1 cellular context compared by ENCODE assay signal in the genomic region with DNA sequence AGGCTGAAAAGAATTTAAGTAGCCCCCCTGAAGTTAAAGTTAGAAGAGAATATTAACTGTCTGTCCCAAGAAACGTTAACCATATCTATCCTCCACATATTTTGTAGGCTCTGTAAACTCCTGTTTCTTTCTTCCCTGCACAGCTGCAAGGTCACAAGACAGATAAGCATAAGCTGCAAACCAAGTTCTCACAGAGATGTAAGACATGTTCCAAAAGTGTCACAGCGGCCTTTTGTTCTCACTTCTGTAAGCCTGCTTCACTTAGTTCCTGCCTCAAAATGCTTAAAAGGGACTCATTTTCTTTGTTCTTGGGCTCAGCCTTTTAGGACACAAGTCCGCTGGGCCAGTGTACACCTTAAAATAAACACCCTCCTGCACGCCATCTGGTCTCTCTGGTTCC.
TF ChIP-seq lines count a peak whose summit lies in the region.

No MANE protein-coding gene starts in this region.

TF ChIP-seq in K562, 482 proteins besides CTCF, POLR2A, EP300 and RAD21 (continues in another document):
- TF ChIP-seq GATAD2A (IDR thresholded peaks at IDR 0.05) (no peak), C11orf30 (IDR thresholded peaks at IDR 0.05; ENCODE audit: low read depth) (no peak), PML (IDR thresholded peaks at IDR 0.05; ENCODE audit: low read length) (peak; percentile 65; the same call in 1 of the 2 replicates), NFIX (CRISPR knock-in tag; IDR thresholded peaks at IDR 0.05; ENCODE audit: low read depth) (no peak), SNRNP70 (optimal IDR thresholded peaks at IDR 0.05; ENCODE audit: low read depth, low read length) (no peak), ZNF695 (CRISPR knock-in tag; IDR thresholded peaks at IDR 0.05) (no peak), NFRKB (IDR thresholded peaks at IDR 0.05; ENCODE audit: low read depth) (0 out of 2 replicates have a peak, but pooled peaks have one; percentile 2), ZNF445 (CRISPR knock-in tag; IDR thresholded peaks at IDR 0.05; ENCODE audit: low read depth) (no peak), ELF2 (CRISPR knock-in tag; IDR thresholded peaks at IDR 0.05) (no peak), RNF2 (IDR thresholded peaks at IDR 0.05) (peak; percentile 63; the same call in 1 of the 2 replicates), SMARCA4 (IDR thresholded peaks at IDR 0.05) (peak; percentile 61), SRSF7 (optimal IDR thresholded peaks at IDR 0.05; ENCODE audit: low read depth, low read length) (no peak), STAT5A (IDR thresholded peaks at IDR 0.05; ENCODE audit: borderline replicate concordance, low read length) (peak; percentile 70), ZBTB11 (CRISPR knock-in tag; IDR thresholded peaks at IDR 0.05) (0 out of 6 replicates have a peak, but pooled peaks of 1 of the 3 experiments have one; percentile 5), TEAD4 (IDR thresholded peaks at IDR 0.05; ENCODE audit: low read length) (peak; percentile 75), TEAD4 (CRISPR knock-in tag; IDR thresholded peaks at IDR 0.05; ENCODE audit: borderline replicate concordance) (no peak), ZNF408 (CRISPR knock-in tag; IDR thresholded peaks at IDR 0.05; ENCODE audit: low read depth) (no peak), ZNF511 (CRISPR knock-in tag; IDR thresholded peaks at IDR 0.05) (no peak), ARID2 (IDR thresholded peaks at IDR 0.05) (no peak), JUND (IDR thresholded peaks at IDR 0.05; ENCODE audit: borderline replicate concordance, low read depth, low read length) (no peak), JUND (tag; IDR thresholded peaks at IDR 0.05; ENCODE audit: borderline replicate concordance, low read depth, low read length) (no peak; the same call in 2 of the 3 replicates), SNIP1 (IDR thresholded peaks at IDR 0.05; ENCODE audit: low read depth) (no peak), NR2C2 (CRISPR knock-in tag; IDR thresholded peaks at IDR 0.05) (no peak), NR2C2 (tag; IDR thresholded peaks at IDR 0.05) (peak; percentile 39; the same call in 1 of the 2 replicates), ZNF217 (CRISPR knock-in tag; IDR thresholded peaks at IDR 0.05) (no peak), PRMT5 (CRISPR knock-in tag; IDR thresholded peaks at IDR 0.05) (no peak), FOXJ2 (tag; IDR thresholded peaks at IDR 0.05) (0 out of 2 replicates have a peak, but pooled peaks have one; percentile 54), CBFA2T2 (conservative IDR thresholded peaks at IDR 0.05) (peak; percentile 80), IFI16 (CRISPR knock-in tag; IDR thresholded peaks at IDR 0.05) (no peak), CSDE1 (IDR thresholded peaks at IDR 0.05) (no peak), ZBTB34 (CRISPR knock-in tag; IDR thresholded peaks at IDR 0.05) (no peak), MTA2 (IDR thresholded peaks at IDR 0.05; ENCODE audit: low read depth) (peak; percentile 75; the same call in 1 of the 2 replicates), CBFB (CRISPR knock-in tag; IDR thresholded peaks at IDR 0.05) (no peak), PHB2 (IDR thresholded peaks at IDR 0.05; ENCODE audit: low read depth) (no peak), FOXM1 (IDR thresholded peaks at IDR 0.05; ENCODE audit: low read depth) (peak; percentile 23; the same call in 1 of the 2 replicates), FOXM1 (CRISPR knock-in tag; IDR thresholded peaks at IDR 0.05; ENCODE audit: low read depth) (no peak), ILK (tag; IDR thresholded peaks at IDR 0.05; ENCODE audit: borderline replicate concordance, low read depth) (no peak), POLR3G (IDR thresholded peaks at IDR 0.05; ENCODE audit: extremely low read depth, insufficient read length, insufficient replicate concordance) (no peak), ILF3 (IDR thresholded peaks at IDR 0.05; ENCODE audit: borderline replicate concordance) (no peak), EP400 (IDR thresholded peaks at IDR 0.05) (no peak), BMI1 (IDR thresholded peaks at IDR 0.05; ENCODE audit: low read length) (no peak), ZNF124 (CRISPR knock-in tag; IDR thresholded peaks at IDR 0.05) (no peak), ZNF175 (CRISPR knock-in tag; IDR thresholded peaks at IDR 0.05; ENCODE audit: low read depth) (no peak)
- TF ChIP-seq, protein P1, sequence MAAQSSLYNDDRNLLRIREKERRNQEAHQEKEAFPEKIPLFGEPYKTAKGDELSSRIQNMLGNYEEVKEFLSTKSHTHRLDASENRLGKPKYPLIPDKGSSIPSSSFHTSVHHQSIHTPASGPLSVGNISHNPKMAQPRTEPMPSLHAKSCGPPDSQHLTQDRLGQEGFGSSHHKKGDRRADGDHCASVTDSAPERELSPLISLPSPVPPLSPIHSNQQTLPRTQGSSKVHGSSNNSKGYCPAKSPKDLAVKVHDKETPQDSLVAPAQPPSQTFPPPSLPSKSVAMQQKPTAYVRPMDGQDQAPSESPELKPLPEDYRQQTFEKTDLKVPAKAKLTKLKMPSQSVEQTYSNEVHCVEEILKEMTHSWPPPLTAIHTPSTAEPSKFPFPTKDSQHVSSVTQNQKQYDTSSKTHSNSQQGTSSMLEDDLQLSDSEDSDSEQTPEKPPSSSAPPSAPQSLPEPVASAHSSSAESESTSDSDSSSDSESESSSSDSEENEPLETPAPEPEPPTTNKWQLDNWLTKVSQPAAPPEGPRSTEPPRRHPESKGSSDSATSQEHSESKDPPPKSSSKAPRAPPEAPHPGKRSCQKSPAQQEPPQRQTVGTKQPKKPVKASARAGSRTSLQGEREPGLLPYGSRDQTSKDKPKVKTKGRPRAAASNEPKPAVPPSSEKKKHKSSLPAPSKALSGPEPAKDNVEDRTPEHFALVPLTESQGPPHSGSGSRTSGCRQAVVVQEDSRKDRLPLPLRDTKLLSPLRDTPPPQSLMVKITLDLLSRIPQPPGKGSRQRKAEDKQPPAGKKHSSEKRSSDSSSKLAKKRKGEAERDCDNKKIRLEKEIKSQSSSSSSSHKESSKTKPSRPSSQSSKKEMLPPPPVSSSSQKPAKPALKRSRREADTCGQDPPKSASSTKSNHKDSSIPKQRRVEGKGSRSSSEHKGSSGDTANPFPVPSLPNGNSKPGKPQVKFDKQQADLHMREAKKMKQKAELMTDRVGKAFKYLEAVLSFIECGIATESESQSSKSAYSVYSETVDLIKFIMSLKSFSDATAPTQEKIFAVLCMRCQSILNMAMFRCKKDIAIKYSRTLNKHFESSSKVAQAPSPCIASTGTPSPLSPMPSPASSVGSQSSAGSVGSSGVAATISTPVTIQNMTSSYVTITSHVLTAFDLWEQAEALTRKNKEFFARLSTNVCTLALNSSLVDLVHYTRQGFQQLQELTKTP (IDR thresholded peaks at IDR 0.05; ENCODE audit: low read depth in 1 of 2, partially characterized antibody in 2 of 2), result no peak
- TF ChIP-seq, protein P2, sequence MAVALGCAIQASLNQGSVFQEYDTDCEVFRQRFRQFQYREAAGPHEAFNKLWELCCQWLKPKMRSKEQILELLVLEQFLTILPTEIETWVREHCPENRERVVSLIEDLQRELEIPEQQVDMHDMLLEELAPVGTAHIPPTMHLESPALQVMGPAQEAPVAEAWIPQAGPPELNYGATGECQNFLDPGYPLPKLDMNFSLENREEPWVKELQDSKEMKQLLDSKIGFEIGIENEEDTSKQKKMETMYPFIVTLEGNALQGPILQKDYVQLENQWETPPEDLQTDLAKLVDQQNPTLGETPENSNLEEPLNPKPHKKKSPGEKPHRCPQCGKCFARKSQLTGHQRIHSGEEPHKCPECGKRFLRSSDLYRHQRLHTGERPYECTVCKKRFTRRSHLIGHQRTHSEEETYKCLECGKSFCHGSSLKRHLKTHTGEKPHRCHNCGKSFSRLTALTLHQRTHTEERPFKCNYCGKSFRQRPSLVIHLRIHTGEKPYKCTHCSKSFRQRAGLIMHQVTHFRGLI (CRISPR knock-in tag; IDR thresholded peaks at IDR 0.05), result no peak
- TF ChIP-seq, protein P3, sequence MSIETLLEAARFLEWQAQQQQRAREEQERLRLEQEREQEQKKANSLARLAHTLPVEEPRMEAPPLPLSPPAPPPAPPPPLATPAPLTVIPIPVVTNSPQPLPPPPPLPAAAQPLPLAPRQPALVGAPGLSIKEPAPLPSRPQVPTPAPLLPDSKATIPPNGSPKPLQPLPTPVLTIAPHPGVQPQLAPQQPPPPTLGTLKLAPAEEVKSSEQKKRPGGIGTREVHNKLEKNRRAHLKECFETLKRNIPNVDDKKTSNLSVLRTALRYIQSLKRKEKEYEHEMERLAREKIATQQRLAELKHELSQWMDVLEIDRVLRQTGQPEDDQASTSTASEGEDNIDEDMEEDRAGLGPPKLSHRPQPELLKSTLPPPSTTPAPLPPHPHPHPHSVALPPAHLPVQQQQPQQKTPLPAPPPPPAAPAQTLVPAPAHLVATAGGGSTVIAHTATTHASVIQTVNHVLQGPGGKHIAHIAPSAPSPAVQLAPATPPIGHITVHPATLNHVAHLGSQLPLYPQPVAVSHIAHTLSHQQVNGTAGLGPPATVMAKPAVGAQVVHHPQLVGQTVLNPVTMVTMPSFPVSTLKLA (conservative IDR thresholded peaks at IDR 0.05), result peak in 1 of 2 experiments; percentile 13; a peak in 1 of 4 replicates
- TF ChIP-seq, protein P4, sequence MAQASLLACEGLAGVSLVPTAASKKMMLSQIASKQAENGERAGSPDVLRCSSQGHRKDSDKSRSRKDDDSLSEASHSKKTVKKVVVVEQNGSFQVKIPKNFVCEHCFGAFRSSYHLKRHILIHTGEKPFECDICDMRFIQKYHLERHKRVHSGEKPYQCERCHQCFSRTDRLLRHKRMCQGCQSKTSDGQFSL (CRISPR knock-in tag; IDR thresholded peaks at IDR 0.05), result no peak
- TF ChIP-seq, protein P4 (tag; IDR thresholded peaks at IDR 0.05), result no peak
- TF ChIP-seq, protein P5, sequence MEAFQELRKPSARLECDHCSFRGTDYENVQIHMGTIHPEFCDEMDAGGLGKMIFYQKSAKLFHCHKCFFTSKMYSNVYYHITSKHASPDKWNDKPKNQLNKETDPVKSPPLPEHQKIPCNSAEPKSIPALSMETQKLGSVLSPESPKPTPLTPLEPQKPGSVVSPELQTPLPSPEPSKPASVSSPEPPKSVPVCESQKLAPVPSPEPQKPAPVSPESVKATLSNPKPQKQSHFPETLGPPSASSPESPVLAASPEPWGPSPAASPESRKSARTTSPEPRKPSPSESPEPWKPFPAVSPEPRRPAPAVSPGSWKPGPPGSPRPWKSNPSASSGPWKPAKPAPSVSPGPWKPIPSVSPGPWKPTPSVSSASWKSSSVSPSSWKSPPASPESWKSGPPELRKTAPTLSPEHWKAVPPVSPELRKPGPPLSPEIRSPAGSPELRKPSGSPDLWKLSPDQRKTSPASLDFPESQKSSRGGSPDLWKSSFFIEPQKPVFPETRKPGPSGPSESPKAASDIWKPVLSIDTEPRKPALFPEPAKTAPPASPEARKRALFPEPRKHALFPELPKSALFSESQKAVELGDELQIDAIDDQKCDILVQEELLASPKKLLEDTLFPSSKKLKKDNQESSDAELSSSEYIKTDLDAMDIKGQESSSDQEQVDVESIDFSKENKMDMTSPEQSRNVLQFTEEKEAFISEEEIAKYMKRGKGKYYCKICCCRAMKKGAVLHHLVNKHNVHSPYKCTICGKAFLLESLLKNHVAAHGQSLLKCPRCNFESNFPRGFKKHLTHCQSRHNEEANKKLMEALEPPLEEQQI (IDR thresholded peaks at IDR 0.05), result 0 out of 2 replicates have a peak, but pooled peaks have one; percentile 30
- TF ChIP-seq, protein P6, sequence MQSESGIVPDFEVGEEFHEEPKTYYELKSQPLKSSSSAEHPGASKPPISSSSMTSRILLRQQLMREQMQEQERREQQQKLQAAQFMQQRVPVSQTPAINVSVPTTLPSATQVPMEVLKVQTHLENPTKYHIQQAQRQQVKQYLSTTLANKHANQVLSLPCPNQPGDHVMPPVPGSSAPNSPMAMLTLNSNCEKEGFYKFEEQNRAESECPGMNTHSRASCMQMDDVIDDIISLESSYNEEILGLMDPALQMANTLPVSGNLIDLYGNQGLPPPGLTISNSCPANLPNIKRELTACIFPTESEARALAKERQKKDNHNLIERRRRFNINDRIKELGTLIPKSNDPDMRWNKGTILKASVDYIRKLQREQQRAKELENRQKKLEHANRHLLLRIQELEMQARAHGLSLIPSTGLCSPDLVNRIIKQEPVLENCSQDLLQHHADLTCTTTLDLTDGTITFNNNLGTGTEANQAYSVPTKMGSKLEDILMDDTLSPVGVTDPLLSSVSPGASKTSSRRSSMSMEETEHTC (IDR thresholded peaks at IDR 0.05), result peak; percentile 91
